In genomic region chr17:5416886-5417285, GRCh38 we compare ENCODE assay signal across 12 cellular contexts. TPM values are rescaled to one million over a fixed set of nuclear protein-coding genes. Genes with fewer than 3 reads are reported as not detected.
DNase-seq lines count a peak whose midpoint lies in the region; ATAC-seq, FAIRE-seq and TF ChIP-seq lines count a peak whose summit lies in the region.
"Had no signal": no experiment of that assay in that cellular context is flagged by ENCODE, and none has a peak within 500 bp of the region (broad histone marks: within the 10 kb centered on the region; RNA-seq: fewer than 3 reads in every experiment).

No MANE protein-coding gene starts in this region.

- intact Hi-C loops in CD8-positive, alpha-beta T cell (cut with DNase I, micrococcal nuclease): loop anchor here in 1 of 2 experiments (10.0 kb wide), 1 partner anchor 1272 kb away; the partner anchor contains the start of genes CYB5D2 and ZZEF1

- no peak for DNase-seq in CD8-positive, alpha-beta T cell
- DNase-seq in LoVo (ENCODE audit: low spot score) (peak; percentile 27), mesendoderm (no peak), DMS53 treated with DMSO at 0.1 percent for 48 hours (lab: John Stamatoyannopoulos, UW; ENCODE audit: unreplicated experiment) (no peak), H54 (ENCODE audit: insufficient read length, low spot score) (no peak), hippocampal formation (lab: John Stamatoyannopoulos, UW) (no peak)
- DNase-seq in activated naive CD4-positive, alpha-beta T cell treated with anti-CD3 and anti-CD28 coated beads, Interleukin-2, amount 50 U/mL, for 72 hours (ENCODE audit: low spot score in 2 of 2): no peak
- DNase-seq in naive thymus-derived CD8-positive, alpha-beta T cell: no peak
- DNase-seq: Kasumi-1; NCI-H446 treated with DMSO at 0.1 percent for 48 hours; stimulated activated CD4-positive, alpha-beta T cell treated with anti-CD3 and anti-CD28 coated beads, Interleukin-15, amount 100 ng/mL, for 24 hours had no signal

- H3K56ac ChIP-seq in mesendoderm (ENCODE audit: low read length): no peak overlapping the region

- peaks cover 42% of the 10 kb centered on the region for H3K4me1 ChIP-seq in CD8-positive, alpha-beta T cell (ENCODE audit: insufficient read depth, low read length)
- H3K4me1 ChIP-seq in mesendoderm (ENCODE audit: control insufficient read depth, low read depth, low read length): no peaks in the 10 kb centered on the region

- H3K9ac ChIP-seq in mesendoderm (ENCODE audit: low read length): no peak overlapping the region

- no CpG with 5 or more reads among the region's 2 CpGs for WGBS in mesendoderm (ENCODE audit: extremely low coverage, insufficient coverage, low lambda C conversion rate)

- no peak overlapping the region for H4K8ac ChIP-seq in mesendoderm (ENCODE audit: low read depth, low read length)

- no peak overlapping the region for H4K5ac ChIP-seq in mesendoderm (ENCODE audit: low read length)

- no peak for FAIRE-seq in H54 (lab: Jason Lieb, UNC)
- FAIRE-seq: D721Med had no signal

- H2AK5ac ChIP-seq in mesendoderm (ENCODE audit: low read length): no peak overlapping the region

- no peak overlapping the region for H3K4me2 ChIP-seq in mesendoderm (ENCODE audit: low read length)

- H2BK5ac ChIP-seq in mesendoderm (ENCODE audit: low read length): no peak overlapping the region

- no peak for ATAC-seq in CD8-positive, alpha-beta T cell
- no peak for ATAC-seq in activated naive CD4-positive, alpha-beta T cell treated with anti-CD3 and anti-CD28 coated beads, Interleukin-2, amount 50 U/mL, for 72 hours
- ATAC-seq in naive thymus-derived CD8-positive, alpha-beta T cell: no peak

- H3K27me3 Mint-ChIP-seq in CD8-positive, alpha-beta T cell (ENCODE audit: low read depth): no peaks in the 10 kb centered on the region
- H3K27me3 Mint-ChIP-seq in naive thymus-derived CD8-positive, alpha-beta T cell: no peaks in the 10 kb centered on the region

- no peaks in the 10 kb centered on the region for H3K9me3 ChIP-seq in CD8-positive, alpha-beta T cell (ENCODE audit: low read length)

- H3K27ac Mint-ChIP-seq in CD8-positive, alpha-beta T cell: peak overlapping the region; percentile 60
- peak overlapping the region; percentile 50 to 64 for H3K27ac Mint-ChIP-seq in activated naive CD4-positive, alpha-beta T cell treated with anti-CD3 and anti-CD28 coated beads, Interleukin-2, amount 50 U/mL, for 72 hours
- H3K27ac Mint-ChIP-seq in naive thymus-derived CD8-positive, alpha-beta T cell: peak overlapping the region; percentile 6 to 77 (median 48)

- no peak overlapping the region for H3K4ac ChIP-seq in mesendoderm (ENCODE audit: low read depth, low read length)

- no peak for TF ChIP-seq POLR2A in H54 (IDR thresholded peaks at IDR 0.05; ENCODE audit: low read depth, low read length)

- no peaks in the 10 kb centered on the region for H3K27me3 ChIP-seq in CD8-positive, alpha-beta T cell (ENCODE audit: insufficient read depth, low read length)
- H3K27me3 ChIP-seq in mesendoderm (ENCODE audit: insufficient read depth, low read length, poor library complexity): no peaks in the 10 kb centered on the region

- no peak overlapping the region for H2BK120ac ChIP-seq in mesendoderm (ENCODE audit: low read depth, low read length)

- H3K36me3 ChIP-seq in CD8-positive, alpha-beta T cell (ENCODE audit: insufficient read depth, low read length): peaks cover 29% of the 10 kb centered on the region
- peaks cover 2% of the 10 kb centered on the region for H3K36me3 ChIP-seq in mesendoderm (ENCODE audit: control insufficient read depth, insufficient read depth, low read length)

- H3K79me2 ChIP-seq in mesendoderm (ENCODE audit: control insufficient read depth, insufficient read depth, low read length): peaks cover 43% of the 10 kb centered on the region

- POLR2A ChIA-PET in CD8-positive, alpha-beta T cell (lab: Charles Lee): interaction anchor here (1.4 kb wide), 1 partner anchor 22 kb away, joined by 3 read pairs; the partner anchor contains the start of gene C1QBP
- POLR2A ChIA-PET in naive thymus-derived CD8-positive, alpha-beta T cell (lab: Charles Lee): interaction anchor here (1.5 kb wide), 1 partner anchor 167 kb away, joined by 3 read pairs; the partner anchor contains the start of gene NLRP1

- peaks cover 54% of the 10 kb centered on the region for H3K4me1 Mint-ChIP-seq in CD8-positive, alpha-beta T cell (ENCODE audit: low read depth)
- H3K4me1 Mint-ChIP-seq in naive thymus-derived CD8-positive, alpha-beta T cell: peaks cover 16 to 68% (median 50%) of the 10 kb centered on the region in 4 donors

- H3K23ac ChIP-seq in mesendoderm (ENCODE audit: low read length): no peak overlapping the region

- no peak overlapping the region for H3K27ac ChIP-seq in CD8-positive, alpha-beta T cell (ENCODE audit: low read depth, low read length)
- no peak overlapping the region for H3K27ac ChIP-seq in mesendoderm (ENCODE audit: low read depth, low read length)

- H3K79me1 ChIP-seq in mesendoderm (ENCODE audit: low read length): peaks cover 6% of the 10 kb centered on the region

- no peaks in the 10 kb centered on the region for H3K9me3 Mint-ChIP-seq in CD8-positive, alpha-beta T cell
- H3K9me3 Mint-ChIP-seq in activated naive CD4-positive, alpha-beta T cell treated with anti-CD3 and anti-CD28 coated beads, Interleukin-2, amount 50 U/mL, for 72 hours: no peaks in the 10 kb centered on the region
- H3K9me3 Mint-ChIP-seq in naive thymus-derived CD8-positive, alpha-beta T cell: no peaks in the 10 kb centered on the region

- CTCF ChIA-PET in CD8-positive, alpha-beta T cell (lab: Charles Lee): interaction anchor here (1.2 to 1.3 kb wide), 2 partner anchors 11 to 23 kb away, joined by 3 to 8 read pairs; partner anchors contain the start of gene C1QBP

- H3K4me3 Mint-ChIP-seq in CD8-positive, alpha-beta T cell: peak overlapping the region; percentile 45
- peak overlapping the region; percentile 30 to 90 (median 58) for H3K4me3 Mint-ChIP-seq in naive thymus-derived CD8-positive, alpha-beta T cell

- no peak for TF ChIP-seq CTCF in CD8-positive, alpha-beta T cell (IDR thresholded peaks at IDR 0.05)

- H3K36me3 Mint-ChIP-seq in CD8-positive, alpha-beta T cell: peaks cover 69% of the 10 kb centered on the region
- peaks cover 39 to 43% of the 10 kb centered on the region in 2 donors for H3K36me3 Mint-ChIP-seq in activated naive CD4-positive, alpha-beta T cell treated with anti-CD3 and anti-CD28 coated beads, Interleukin-2, amount 50 U/mL, for 72 hours
- peaks cover 0 to 66% (median 13%) of the 10 kb centered on the region in 3 donors for H3K36me3 Mint-ChIP-seq in naive thymus-derived CD8-positive, alpha-beta T cell

- no peak overlapping the region for H3K18ac ChIP-seq in mesendoderm (ENCODE audit: low read length)

- H2BK15ac ChIP-seq in mesendoderm (replicated peaks; ENCODE audit: low read depth): no peak overlapping the region

- H3K4me3 ChIP-seq in CD8-positive, alpha-beta T cell (ENCODE audit: low read depth, low read length): no peak overlapping the region
- no peak overlapping the region for H3K4me3 ChIP-seq in mesendoderm (ENCODE audit: low read length)

RNA-seq across cellular contexts. Expression of gene NUP88, which starts 2.6 kb away (rescaled TPM):
- 100 to 1,000 TPM; 149 to 156 TPM for total RNA-seq in CD8-positive, alpha-beta T cell
- total RNA-seq in activated naive CD4-positive, alpha-beta T cell treated with anti-CD3 and anti-CD28 coated beads, Interleukin-2, amount 50 U/mL, for 72 hours: 100 to 1,000 TPM; 121 to 136 TPM
- total RNA-seq in naive thymus-derived CD8-positive, alpha-beta T cell: 100 to 1,000 TPM; 100 to 113 TPM
- 100 to 1,000 TPM; 108 to 128 (median 123) TPM for polyA plus RNA-seq in naive thymus-derived CD8-positive, alpha-beta T cell
- 126 TPM for polyA plus RNA-seq in mesendoderm (2013, experiment 1 of 2)
- polyA plus RNA-seq in mesendoderm (2013, experiment 2 of 2): 124 TPM

RNA-seq across cellular contexts. Expression of gene RPAIN, which starts 3.1 kb away (rescaled TPM):
- 10 to 100 TPM; 75.2 to 80.0 TPM for total RNA-seq in CD8-positive, alpha-beta T cell
- total RNA-seq in activated naive CD4-positive, alpha-beta T cell treated with anti-CD3 and anti-CD28 coated beads, Interleukin-2, amount 50 U/mL, for 72 hours: 10 to 100 TPM; 49.1 to 61.3 TPM
- total RNA-seq in naive thymus-derived CD8-positive, alpha-beta T cell: 10 to 100 TPM; 74.3 to 79.3 TPM
- 10 to 100 TPM; 26.8 to 36.1 (median 27.8) TPM for polyA plus RNA-seq in naive thymus-derived CD8-positive, alpha-beta T cell
- 44.4 TPM for polyA plus RNA-seq in mesendoderm (2013, experiment 1 of 2)
- 43.1 TPM for polyA plus RNA-seq in mesendoderm (2013, experiment 2 of 2)

RNA-seq across cellular contexts. Expression of gene C1QBP, which starts 22.1 kb away (rescaled TPM):
- total RNA-seq in CD8-positive, alpha-beta T cell: 10 to 100 TPM; 72.0 to 79.9 TPM
- total RNA-seq in activated naive CD4-positive, alpha-beta T cell treated with anti-CD3 and anti-CD28 coated beads, Interleukin-2, amount 50 U/mL, for 72 hours: 100 to 1,000 TPM; 234 to 350 TPM
- total RNA-seq in naive thymus-derived CD8-positive, alpha-beta T cell: 10 to 100 TPM; 89.9 to 98.3 TPM
- polyA plus RNA-seq in naive thymus-derived CD8-positive, alpha-beta T cell: 100 to 1,000 TPM; 276 to 308 (median 304) TPM
- 415 TPM for polyA plus RNA-seq in mesendoderm (2013, experiment 1 of 2)
- polyA plus RNA-seq in mesendoderm (2013, experiment 2 of 2): 405 TPM

RNA-seq across cellular contexts. Expression of gene DHX33, which starts 51.9 kb away (rescaled TPM):
- total RNA-seq in CD8-positive, alpha-beta T cell: 1 to 10 TPM; 3.1 to 3.4 TPM
- total RNA-seq in activated naive CD4-positive, alpha-beta T cell treated with anti-CD3 and anti-CD28 coated beads, Interleukin-2, amount 50 U/mL, for 72 hours: 10 to 100 TPM; 15.8 to 32.7 TPM
- total RNA-seq in naive thymus-derived CD8-positive, alpha-beta T cell: 10 to 100 TPM; 11.8 to 12.4 TPM
- polyA plus RNA-seq in naive thymus-derived CD8-positive, alpha-beta T cell: under 1 TPM; 0.52 to 0.82 (median 0.56) TPM
- 50.1 TPM for polyA plus RNA-seq in mesendoderm (2013, experiment 1 of 2)
- polyA plus RNA-seq in mesendoderm (2013, experiment 2 of 2): 49.2 TPM
